ENCODE assay signal across 7 cellular contexts in genomic region chr6:34486886-34487285, GRCh38. TPM values are rescaled to one million over a fixed set of nuclear protein-coding genes. Genes with fewer than 3 reads are reported as not detected.
DNase-seq lines count a peak whose midpoint lies in the region; ATAC-seq and TF ChIP-seq lines count a peak whose summit lies in the region.
"Not testable (repeated sequence)": the region's sequence is repeated elsewhere in the genome, so short reads cannot be mapped to it uniquely, and the experiment has no call there.
"Had no signal": no experiment of that assay in that cellular context is flagged by ENCODE, and none has a peak within 500 bp of the region (broad histone marks: within the 10 kb centered on the region; RNA-seq: fewer than 3 reads in every experiment).

No MANE protein-coding gene starts in this region.

- not testable (repeated sequence) for H3K27me3 ChIP-seq in CD8-positive, alpha-beta memory T cell (ENCODE audit: insufficient read depth, low read length, poor library complexity, severe bottlenecking); spleen (replicated peaks in 1 of 7)

- DNase-seq in CD8-positive, alpha-beta memory T cell; OCI-LY7 (ENCODE audit: low spot score); activated CD8-positive, alpha-beta T cell treated with anti-CD3 and anti-CD28 coated beads, Interleukin-2, amount 10 ng/mL, durations not matched to agents 7 days and 5 days: not testable (repeated sequence)
- peak; percentile 6 for DNase-seq in activated naive CD8-positive, alpha-beta T cell treated with anti-CD3 and anti-CD28 coated beads, Interleukin-2, amount 10 ng/mL, durations not matched to agents 7 days and 5 days
- peak; percentile 14 for DNase-seq in cardiac septum (ENCODE audit: low spot score)
- peak; percentile 8 for DNase-seq in spleen

- H3K36me3 ChIP-seq in CD8-positive, alpha-beta memory T cell (ENCODE audit: insufficient read depth, low read length); spleen: not testable (repeated sequence)
- peaks cover 11% of the 10 kb centered on the region; the same call in 1 of the 2 replicates for H3K36me3 ChIP-seq in OCI-LY7 (ENCODE audit: insufficient read depth, low read length)

- intact Hi-C loops in OCI-LY7 (cut with micrococcal nuclease; ENCODE audit: unreplicated experiment) = loop anchor here (10.0 kb wide), 1 partner anchor 968 kb away; the partner anchor contains the start of gene FANCE
- intact Hi-C loops in cardiac septum (cut with DNase I); spleen (cut with DNase I; ENCODE audit: low total_unique reads): not testable (repeated sequence)

- not testable (repeated sequence) for BruUV-seq in OCI-LY7 (replicated peaks; lab: Mats Ljungman, UMichigan)

- not testable (repeated sequence) for H3K4me3 ChIP-seq in CD8-positive, alpha-beta memory T cell (ENCODE audit: low read length); spleen
- H3K4me3 ChIP-seq in OCI-LY7 (ENCODE audit: low read depth, low read length, poor library complexity, severe bottlenecking) = peak overlapping the region; percentile 70

- not testable (repeated sequence) for H3K9me3 ChIP-seq in CD8-positive, alpha-beta memory T cell (ENCODE audit: low read length); OCI-LY7 (ENCODE audit: low read length); spleen

- peak overlapping the region in 2 of 7 donors; percentile 67 to 86 for H3K4me3 Mint-ChIP-seq in CD8-positive, alpha-beta memory T cell
- not testable (repeated sequence) for H3K4me3 Mint-ChIP-seq in activated CD8-positive, alpha-beta T cell treated with anti-CD3 and anti-CD28 coated beads, Interleukin-2, amount 10 ng/mL, durations not matched to agents 7 days and 5 days; activated naive CD8-positive, alpha-beta T cell treated with anti-CD3 and anti-CD28 coated beads, Interleukin-2, amount 10 ng/mL, durations not matched to agents 7 days and 5 days

- not testable (repeated sequence) for H3K9me3 Mint-ChIP-seq in CD8-positive, alpha-beta memory T cell; activated CD8-positive, alpha-beta T cell treated with anti-CD3 and anti-CD28 coated beads, Interleukin-2, amount 10 ng/mL, durations not matched to agents 7 days and 5 days (ENCODE audit: insufficient read depth); activated naive CD8-positive, alpha-beta T cell treated with anti-CD3 and anti-CD28 coated beads, Interleukin-2, amount 10 ng/mL, durations not matched to agents 7 days and 5 days

- not testable (repeated sequence) for TF ChIP-seq CTCF in OCI-LY7 (conservative IDR thresholded peaks at IDR 0.05; ENCODE audit: low read length); spleen (IDR thresholded peaks at IDR 0.05 in 8 of 11, conservative IDR thresholded peaks at IDR 0.05 in 3 of 11)

- peak overlapping the region; percentile 99 for H3K4me2 ChIP-seq in OCI-LY7 (ENCODE audit: low read length)

- H3K79me2 ChIP-seq in OCI-LY7 (ENCODE audit: insufficient read depth, low read depth, low read length) = peaks cover 64% of the 10 kb centered on the region

- peaks cover 28% of the 10 kb centered on the region for H3K4me1 ChIP-seq in CD8-positive, alpha-beta memory T cell (ENCODE audit: insufficient read depth, low read length)
- peaks cover 73% of the 10 kb centered on the region for H3K4me1 ChIP-seq in OCI-LY7 (ENCODE audit: insufficient read depth, low read length, poor library complexity, severe bottlenecking)
- H3K4me1 ChIP-seq in spleen = peaks cover 0 to 13% (median 1%) of the 10 kb centered on the region in 6 donors

- not testable (repeated sequence) for H3K27ac ChIP-seq in CD8-positive, alpha-beta memory T cell (ENCODE audit: low read depth, low read length); spleen
- peak overlapping the region; percentile 98 for H3K27ac ChIP-seq in OCI-LY7 (ENCODE audit: low read depth, low read length, poor library complexity, severe bottlenecking)

- 85 to 93% (median 89%) methylated on average over 8 of the region's 8 CpGs for WGBS in spleen, 5 donors

- H4K20me1 ChIP-seq in OCI-LY7 (ENCODE audit: insufficient read depth, low read length) = not testable (repeated sequence)

- not testable (repeated sequence) for TF ChIP-seq POLR2A in spleen (IDR thresholded peaks at IDR 0.05)

- H3K27me3 Mint-ChIP-seq in CD8-positive, alpha-beta memory T cell; activated CD8-positive, alpha-beta T cell treated with anti-CD3 and anti-CD28 coated beads, Interleukin-2, amount 10 ng/mL, durations not matched to agents 7 days and 5 days (ENCODE audit: low read depth); activated naive CD8-positive, alpha-beta T cell treated with anti-CD3 and anti-CD28 coated beads, Interleukin-2, amount 10 ng/mL, durations not matched to agents 7 days and 5 days: not testable (repeated sequence)

- CTCF ChIA-PET in CD8-positive, alpha-beta memory T cell (lab: Charles Lee); OCI-LY7 (lab: Charles Lee; ENCODE audit: unreplicated experiment): not testable (repeated sequence)
- CTCF ChIA-PET in activated CD8-positive, alpha-beta T cell treated with anti-CD3 and anti-CD28 coated beads, Interleukin-2, amount 10 ng/mL, durations not matched to agents 7 days and 5 days (lab: Charles Lee) = interaction anchor here (0.8 kb wide), 1 partner anchor 27 kb away, joined by 3 read pairs; no protein-coding TSS in a partner anchor

- H3K9me2 ChIP-seq in OCI-LY7 (ENCODE audit: insufficient read depth, low read length) = not testable (repeated sequence)

- not testable (repeated sequence) for H3K36me3 Mint-ChIP-seq in CD8-positive, alpha-beta memory T cell; activated CD8-positive, alpha-beta T cell treated with anti-CD3 and anti-CD28 coated beads, Interleukin-2, amount 10 ng/mL, durations not matched to agents 7 days and 5 days (ENCODE audit: low read depth); activated naive CD8-positive, alpha-beta T cell treated with anti-CD3 and anti-CD28 coated beads, Interleukin-2, amount 10 ng/mL, durations not matched to agents 7 days and 5 days

- H3K27ac Mint-ChIP-seq in CD8-positive, alpha-beta memory T cell = peak overlapping the region in 6 of 8 donors; percentile 11 to 93 (median 78)
- H3K27ac Mint-ChIP-seq in activated CD8-positive, alpha-beta T cell treated with anti-CD3 and anti-CD28 coated beads, Interleukin-2, amount 10 ng/mL, durations not matched to agents 7 days and 5 days = peak overlapping the region; percentile 86
- not testable (repeated sequence) for H3K27ac Mint-ChIP-seq in activated naive CD8-positive, alpha-beta T cell treated with anti-CD3 and anti-CD28 coated beads, Interleukin-2, amount 10 ng/mL, durations not matched to agents 7 days and 5 days

- H3K4me1 Mint-ChIP-seq in CD8-positive, alpha-beta memory T cell = peaks cover 37 to 50% (median 42%) of the 10 kb centered on the region in 3 donors
- H3K4me1 Mint-ChIP-seq in activated CD8-positive, alpha-beta T cell treated with anti-CD3 and anti-CD28 coated beads, Interleukin-2, amount 10 ng/mL, durations not matched to agents 7 days and 5 days (ENCODE audit: low read depth) = peaks cover 44% of the 10 kb centered on the region
- peaks cover 33% of the 10 kb centered on the region for H3K4me1 Mint-ChIP-seq in activated naive CD8-positive, alpha-beta T cell treated with anti-CD3 and anti-CD28 coated beads, Interleukin-2, amount 10 ng/mL, durations not matched to agents 7 days and 5 days

- POLR2A ChIA-PET in CD8-positive, alpha-beta memory T cell (lab: Charles Lee); activated CD8-positive, alpha-beta T cell treated with anti-CD3 and anti-CD28 coated beads, Interleukin-2, amount 10 ng/mL, durations not matched to agents 7 days and 5 days (lab: Charles Lee): not testable (repeated sequence)
- POLR2A ChIA-PET in OCI-LY7 (lab: Charles Lee) = interaction anchor here (0.7 to 0.9 kb wide), 4 partner anchors 19 to 1935 kb away, joined by 3 to 4 read pairs (median 4); no protein-coding TSS in a partner anchor
- POLR2A ChIA-PET in activated naive CD8-positive, alpha-beta T cell treated with anti-CD3 and anti-CD28 coated beads, Interleukin-2, amount 10 ng/mL, durations not matched to agents 7 days and 5 days (lab: Charles Lee) = interaction anchor here (0.6 kb wide), 1 partner anchor 20 kb away, joined by 5 read pairs; no protein-coding TSS in a partner anchor

- H2AFZ ChIP-seq in OCI-LY7 (ENCODE audit: low read length) = not testable (repeated sequence)

- ATAC-seq in activated CD8-positive, alpha-beta T cell treated with anti-CD3 and anti-CD28 coated beads, Interleukin-2, amount 10 ng/mL, durations not matched to agents 7 days and 5 days; activated naive CD8-positive, alpha-beta T cell treated with anti-CD3 and anti-CD28 coated beads, Interleukin-2, amount 10 ng/mL, durations not matched to agents 7 days and 5 days (ENCODE audit: low read depth): not testable (repeated sequence)

RNA-seq across cellular contexts. Expression of gene PACSIN1, which starts 21.0 kb away (rescaled TPM):
- total RNA-seq in CD8-positive, alpha-beta memory T cell = under 1 TPM; 0.64 to 0.70 TPM
- polyA plus RNA-seq in CD8-positive, alpha-beta memory T cell = 5.6 TPM
- 14.9 and 19.3 TPM in 2 replicates for total RNA-seq in OCI-LY7 (2014; rRNA removed; shearing (Covaris generic))
- total RNA-seq in OCI-LY7 (2022) (70.8 and 88.4 TPM in 2 replicates), cardiac septum (10.3 TPM), spleen (1 to 10 TPM in 6 of 7 donors, under 1 TPM in 1; 0.66 to 1.9 (median 1.3) TPM)
- 1 to 10 TPM; 1.4 to 1.9 TPM for total RNA-seq in activated CD8-positive, alpha-beta T cell treated with anti-CD3 and anti-CD28 coated beads, Interleukin-2, amount 10 ng/mL, durations not matched to agents 7 days and 5 days
- 1 to 10 TPM; 3.1 to 4.5 TPM for total RNA-seq in activated naive CD8-positive, alpha-beta T cell treated with anti-CD3 and anti-CD28 coated beads, Interleukin-2, amount 10 ng/mL, durations not matched to agents 7 days and 5 days
- 1 to 10 TPM in 1 of 3 donors, under 1 TPM in 2; 0.67 to 2.8 (median 0.86) TPM for polyA plus RNA-seq in spleen
- total RNA-seq: A172 had no signal
